ENCODE assay signal across 8 cellular contexts in the genomic region with DNA sequence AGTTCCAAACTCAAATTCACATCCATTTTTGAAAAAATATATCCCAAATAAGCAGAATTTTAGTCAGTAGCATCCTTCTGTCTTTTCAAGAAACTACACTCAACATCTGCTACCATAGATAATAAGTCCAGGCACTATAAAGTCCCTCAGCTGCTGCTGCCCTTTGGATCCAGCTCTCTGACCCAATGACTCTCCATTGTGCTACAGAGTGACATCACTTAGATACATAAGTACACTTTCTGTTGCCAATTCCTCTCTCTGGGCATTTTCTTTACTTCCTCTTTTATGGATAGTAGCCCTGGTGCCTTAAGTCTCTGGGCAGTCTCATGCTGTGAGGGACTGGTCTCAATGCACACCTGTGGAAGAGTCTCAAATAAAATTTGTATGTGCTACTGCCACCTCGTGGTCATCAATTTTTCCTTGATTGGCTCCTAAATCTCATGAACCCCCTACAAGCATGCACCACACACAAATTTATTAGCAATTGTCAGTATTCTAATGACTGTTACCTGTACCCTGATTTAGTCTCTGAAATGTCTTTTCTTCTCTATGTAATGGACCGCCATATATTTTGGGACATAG.
DNase-seq lines count a peak whose midpoint lies in the region; ATAC-seq, FAIRE-seq and TF ChIP-seq lines count a peak whose summit lies in the region.

No MANE protein-coding gene starts in this region.

- H3K4me3 ChIP-seq in H1 (ENCODE audit: extremely low read depth in 1 of 4, insufficient read depth in 2 of 4, low read depth in 3 of 4, low read length in 4 of 4) (no peak overlapping the region), small intestine (ENCODE audit: low read depth in 1 of 2, low read length in 2 of 2) (no peak overlapping the region)

- H3K27ac Mint-ChIP-seq in activated T-cell treated with anti-CD3 and anti-CD28 coated beads, Interleukin-2, amount 50 U/mL, for 72 hours: no peak overlapping the region

- H3K4me1 Mint-ChIP-seq in activated T-cell treated with anti-CD3 and anti-CD28 coated beads, Interleukin-2, amount 50 U/mL, for 72 hours (ENCODE audit: low read depth): no peaks in the 10 kb centered on the region

- no peaks in the 10 kb centered on the region for H3K36me3 ChIP-seq in H1 (ENCODE audit: control insufficient read depth in 2 of 4, insufficient read depth in 4 of 4, low read length in 3 of 4)
- no peaks in the 10 kb centered on the region for H3K36me3 ChIP-seq in small intestine (ENCODE audit: control insufficient read depth in 2 of 2, insufficient read depth in 2 of 2, low read length in 2 of 2)

- H2BK20ac ChIP-seq in H1 (ENCODE audit: low read length): no peak overlapping the region

- ATAC-seq in activated T-cell treated with anti-CD3 and anti-CD28 coated beads, Interleukin-2, amount 50 U/mL, for 72 hours (replicated peaks in 1 of 2): no peak

- no peak overlapping the region for H2AFZ ChIP-seq in H1 (ENCODE audit: low read length)

- CTCF ChIA-PET in HEK293T (lab: Yijun Ruan, JAX): interaction anchor here (0.6 to 2.0 kb wide), 2 partner anchors 9 to 11 kb away, joined by 3 to 6 read pairs; no protein-coding TSS in a partner anchor
- CTCF ChIA-PET in H1 (lab: Charles Lee; ENCODE audit: partially characterized antibody): interaction anchor here (0.6 to 1.8 kb wide), 23 partner anchors 11 to 690 kb away, joined by 3 to 11 read pairs (median 3); no protein-coding TSS in a partner anchor

- no peak overlapping the region for H3K23ac ChIP-seq in H1 (ENCODE audit: insufficient read length)

- H3K27me3 ChIP-seq in H1 (replicated peaks in 1 of 4; ENCODE audit: control insufficient read depth in 3 of 4, extremely low read depth in 1 of 4, insufficient read depth in 3 of 4, low read length in 3 of 4): no peaks in the 10 kb centered on the region
- no peaks in the 10 kb centered on the region for H3K27me3 ChIP-seq in small intestine (ENCODE audit: control insufficient read depth in 2 of 2, insufficient read depth in 2 of 2, low read length in 2 of 2)

- no peak overlapping the region for H2BK120ac ChIP-seq in H1 (replicated peaks; ENCODE audit: low read depth, low read length)

- 49% methylated on average over 2 of the region's 2 CpGs; no CpG with 5 or more reads in 1 of the 2 experiments for WGBS in H1 (ENCODE audit: extremely low coverage in 1 of 2, insufficient coverage in 1 of 2, insufficient read length in 1 of 2, insufficient replicate concordance in 2 of 2, low coverage in 1 of 2, low lambda C conversion rate in 2 of 2, missing lambda C conversion rate in 1 of 2), 2 experiments
- WGBS in small intestine, 3 donors: 38 to 43% (median 40%) methylated on average over 2 of the region's 2 CpGs

- DNase-seq in activated T-cell treated with anti-CD3 and anti-CD28 coated beads, Interleukin-2, amount 50 U/mL, for 72 hours: peak; percentile 0
- DNase-seq in activated T-cell treated with anti-CD3 and anti-CD28 coated beads for 4 hours (no peak), HEK293T (ENCODE audit: extremely low spot score) (peak; percentile 8), NCI-H1092 (lab: John Stamatoyannopoulos, UW) (peak; percentile 34), H1 (ENCODE audit: low read depth in 1 of 2, low spot score in 2 of 2) (peak; percentile 21 to 57), small intestine (peak; percentile 11), ureter (ENCODE audit: low spot score) (no peak)
- DNase-seq in stimulated activated CD4-positive, alpha-beta T cell treated with anti-CD3 and anti-CD28 coated beads, Interleukin-1b, Interleukin-23, amount 100 ng/mL, for 48 hours: no peak

- H2BK15ac ChIP-seq in H1 (ENCODE audit: low read length): no peak overlapping the region

- no peak for TF ChIP-seq POLR2A in H1 (IDR thresholded peaks at IDR 0.05; ENCODE audit: control extremely low read depth in 1 of 2, low read depth in 2 of 2, low read length in 2 of 2)

- no peaks in the 10 kb centered on the region for H3K9me3 ChIP-seq in H1 (ENCODE audit: insufficient read depth in 2 of 2, low read depth in 1 of 2, low read length in 1 of 2)
- H3K9me3 ChIP-seq in small intestine (ENCODE audit: control insufficient read depth, low read depth): no peaks in the 10 kb centered on the region

- H3K27me3 Mint-ChIP-seq in activated T-cell treated with anti-CD3 and anti-CD28 coated beads, Interleukin-2, amount 50 U/mL, for 72 hours (ENCODE audit: low read depth): no peaks in the 10 kb centered on the region

- H2BK5ac ChIP-seq in H1 (ENCODE audit: low read depth, low read length): no peak overlapping the region

- no peak overlapping the region for H3K4ac ChIP-seq in H1 (replicated peaks; ENCODE audit: insufficient read length, low read depth, low read length)

- peaks cover 0 to 1% of the 10 kb centered on the region in 2 donors for H3K36me3 Mint-ChIP-seq in activated T-cell treated with anti-CD3 and anti-CD28 coated beads, Interleukin-2, amount 50 U/mL, for 72 hours (ENCODE audit: insufficient read depth in 2 of 2)

- no peak overlapping the region for H3K18ac ChIP-seq in H1 (ENCODE audit: extremely low read depth, low read length)

- no peak overlapping the region for H4K91ac ChIP-seq in H1 (replicated peaks; ENCODE audit: insufficient read length, low read length)

- no peaks in the 10 kb centered on the region for H3K23me2 ChIP-seq in H1 (ENCODE audit: low read depth, low read length)

- no peaks in the 10 kb centered on the region for H3K79me1 ChIP-seq in H1 (ENCODE audit: low read depth, low read length)

- no peak overlapping the region for H2AK5ac ChIP-seq in H1 (ENCODE audit: low read depth, low read length)

- no peaks in the 10 kb centered on the region for H3K79me2 ChIP-seq in H1 (ENCODE audit: control insufficient read depth in 1 of 2, insufficient read depth in 2 of 2, low read length in 2 of 2)

- no peak overlapping the region; the same call in 1 of the 2 replicates for H2BK12ac ChIP-seq in H1 (ENCODE audit: low read depth, low read length)

- no peak overlapping the region for H4K8ac ChIP-seq in H1 (ENCODE audit: extremely low read depth, insufficient read depth, low read length)

- no peak for TF ChIP-seq EP300 in H1 (IDR thresholded peaks at IDR 0.05; ENCODE audit: borderline replicate concordance in 1 of 2, low read depth in 2 of 2, low read length in 2 of 2)

- FAIRE-seq in H1 (lab: Jason Lieb, UNC): peak; percentile 78
- FAIRE-seq in small intestine (lab: Jason Lieb, UNC): no peak

- POLR2A ChIA-PET in HEK293T (lab: Yijun Ruan, JAX) (no interaction called here), H1 (lab: Charles Lee; ENCODE audit: partially characterized antibody) (no interaction called here)

- no peaks in the 10 kb centered on the region for H4K20me1 ChIP-seq in H1 (replicated peaks in 1 of 2; ENCODE audit: control insufficient read depth in 1 of 2, insufficient read depth in 2 of 2, low read length in 2 of 2)

- peaks cover 5 to 6% of the 10 kb centered on the region in 2 donors for H3K9me3 Mint-ChIP-seq in activated T-cell treated with anti-CD3 and anti-CD28 coated beads, Interleukin-2, amount 50 U/mL, for 72 hours

- H3K27ac ChIP-seq in H1 (ENCODE audit: low read depth, low read length) (no peak overlapping the region), small intestine (ENCODE audit: low read depth in 1 of 2, low read length in 1 of 2) (no peak overlapping the region)

- H4K5ac ChIP-seq in H1 (ENCODE audit: insufficient read length, low read depth, low read length): no peak overlapping the region

- TF ChIP-seq RAD21 in H1 (IDR thresholded peaks at IDR 0.05 in 1 of 2, conservative IDR thresholded peaks at IDR 0.05 in 1 of 2; ENCODE audit: low read depth in 2 of 2, low read length in 2 of 2): peak; percentile 60 to 68

- H3K4me2 ChIP-seq in H1 (ENCODE audit: insufficient read depth in 1 of 2, low read depth in 2 of 2, low read length in 2 of 2): no peak overlapping the region; a peak in 1 of 4 replicates

- no peak overlapping the region for H3K56ac ChIP-seq in H1 (replicated peaks; ENCODE audit: insufficient read length, low read depth, low read length)

- TF ChIP-seq CTCF in H1 (IDR thresholded peaks at IDR 0.05; ENCODE audit: control extremely low read depth in 1 of 3, insufficient read depth in 1 of 3, low read depth in 1 of 3, low read length in 3 of 3): peak in 2 of 3 experiments; percentile 27 to 45; a peak in 2 of 4 replicates

- H3K14ac ChIP-seq in H1 (ENCODE audit: insufficient read length): no peak overlapping the region

- H3K4me1 ChIP-seq in H1 (replicated peaks in 1 of 4; ENCODE audit: control insufficient read depth in 3 of 4, insufficient read depth in 4 of 4, low read length in 3 of 4) (0 out of 7 replicates have a peak, but pooled peaks cover 0 to 2% (median 0%) of the 10 kb centered on the region in 4 experiments), small intestine (ENCODE audit: control insufficient read depth in 2 of 2, insufficient read depth in 1 of 2, low read depth in 1 of 2, low read length in 1 of 2) (no peaks in the 10 kb centered on the region)

- H3K9ac ChIP-seq in H1 (replicated peaks in 1 of 4; ENCODE audit: extremely low read depth in 1 of 4, low read depth in 3 of 4, low read length in 3 of 4): no peak overlapping the region

- H3K4me3 Mint-ChIP-seq in activated T-cell treated with anti-CD3 and anti-CD28 coated beads, Interleukin-2, amount 50 U/mL, for 72 hours: no peak overlapping the region

TF ChIP-seq in HEK293T, 16 proteins besides CTCF, POLR2A, EP300 and RAD21:
- TF ChIP-seq SP1 (IDR thresholded peaks at IDR 0.05) (no peak), FOXA1 (IDR thresholded peaks at IDR 0.05) (no peak), NFRKB (IDR thresholded peaks at IDR 0.05) (no peak), LEF1 (IDR thresholded peaks at IDR 0.05; ENCODE audit: borderline replicate concordance) (no peak), ZNF384 (IDR thresholded peaks at IDR 0.05) (no peak), L3MBTL2 (conservative IDR thresholded peaks at IDR 0.05) (no peak)

TF ChIP-seq in H1, 55 proteins besides CTCF, POLR2A, EP300 and RAD21:
- TF ChIP-seq RFX5 (IDR thresholded peaks at IDR 0.05; ENCODE audit: borderline replicate concordance, low read depth, low read length) (no peak), SP2 (IDR thresholded peaks at IDR 0.05; ENCODE audit: low read length) (no peak), TCF12 (IDR thresholded peaks at IDR 0.05; ENCODE audit: low read depth, low read length) (peak; percentile 89)

Comparison
In these comparisons a context has a peak if more than half of its experiments do, and no peak if none do; other contexts are left out.
1. DNase-seq: peak in activated T-cell treated with anti-CD3 and anti-CD28 coated beads, Interleukin-2, amount 50 U/mL, for 72 hours (2 of 2), HEK293T (single experiment), NCI-H1092 (single experiment), H1 (2 of 2) and small intestine (single experiment); none in activated T-cell treated with anti-CD3 and anti-CD28 coated beads for 4 hours (single experiment), stimulated activated CD4-positive, alpha-beta T cell treated with anti-CD3 and anti-CD28 coated beads, Interleukin-1b, Interleukin-23, amount 100 ng/mL, for 48 hours (single experiment) and ureter (single experiment).